ENCODE assay signal across 1 cellular context in genomic region chr2:150141241-150142001, GRCh38.
TF ChIP-seq lines count a peak whose summit lies in the region.

No MANE protein-coding gene starts in this region.

TF ChIP-seq in WTC11, 78 proteins besides CTCF, POLR2A, EP300 and RAD21 (continued from another document):
- no peak for TF ChIP-seq AR (CRISPR knock-in tag; IDR thresholded peaks at IDR 0.05)
- no peak for TF ChIP-seq MAX (CRISPR knock-in tag; IDR thresholded peaks at IDR 0.05)
- no peak for TF ChIP-seq ERG (CRISPR knock-in tag; IDR thresholded peaks at IDR 0.05)
- TF ChIP-seq ARID4B (CRISPR knock-in tag; IDR thresholded peaks at IDR 0.05; ENCODE audit: borderline replicate concordance) = no peak
